ENCODE assay signal across 8 cellular contexts in the genomic region with DNA sequence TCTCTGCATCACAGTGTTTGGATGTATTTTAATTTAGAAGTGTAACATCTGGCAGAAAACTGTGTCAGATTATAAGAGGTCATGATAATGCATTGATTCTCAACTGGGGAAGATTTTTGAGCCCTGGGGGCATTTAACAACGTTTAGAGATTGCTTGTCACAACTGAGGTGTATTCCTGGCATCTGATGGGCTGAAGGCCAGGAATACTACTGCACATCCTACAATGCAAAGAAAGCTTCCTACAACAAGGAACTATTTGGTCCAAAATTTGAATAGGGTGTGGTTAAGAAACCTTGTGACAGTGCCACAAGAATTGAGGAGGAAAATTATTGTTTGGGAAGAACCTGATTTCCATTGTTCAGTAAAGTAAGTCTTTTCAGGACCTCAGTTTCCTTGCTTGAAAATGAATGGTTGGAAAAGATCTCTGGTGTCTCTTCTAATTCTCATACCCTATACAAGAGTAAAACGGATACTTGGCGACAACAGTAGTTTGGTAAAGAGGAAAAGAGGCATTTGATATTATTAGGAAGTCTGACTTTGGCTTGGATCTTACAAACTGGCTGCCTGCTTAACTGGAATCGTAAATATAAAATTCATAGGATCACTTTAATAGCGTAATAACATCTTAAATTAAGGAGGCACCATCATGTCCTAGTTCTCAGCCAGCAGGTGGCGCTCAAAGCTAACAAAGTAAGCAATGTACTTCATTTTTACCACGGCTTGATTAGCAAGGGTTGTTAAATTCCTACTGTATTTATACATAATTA. TPM values are rescaled to one million over a fixed set of nuclear protein-coding genes. Genes with fewer than 3 reads are reported as not detected.
DNase-seq lines count a peak whose midpoint lies in the region; ATAC-seq and TF ChIP-seq lines count a peak whose summit lies in the region.

No MANE protein-coding gene starts in this region.

- no peak overlapping the region for H3K4me3 Mint-ChIP-seq in activated B cell treated with CpG ODN at 0.5 μM for 24 hours

- DNase-seq in Ammon's horn (ENCODE audit: low spot score) = peak; percentile 93
- DNase-seq in NCI-H2196 (lab: John Stamatoyannopoulos, UW; ENCODE audit: unreplicated experiment) = peak; percentile 49
- DNase-seq in activated B cell treated with CpG ODN at 0.5 μM for 24 hours = peak; percentile 54
- peak; percentile 67 for DNase-seq in central memory CD4-positive, alpha-beta T cell
- peak; percentile 25 for DNase-seq in kidney epithelial cell (ENCODE audit: low read depth)
- peak; percentile 81 to 83 for DNase-seq in stimulated activated CD4-positive, alpha-beta T cell treated with anti-CD3 and anti-CD28 coated beads, Interleukin-1b, Interleukin-23, amount 100 ng/mL, for 4 hours (ENCODE audit: low read depth in 2 of 2)

- H3K27me3 ChIP-seq in kidney epithelial cell (ENCODE audit: control insufficient read depth, insufficient read depth, low read length) = no peaks in the 10 kb centered on the region

- TF ChIP-seq CTCF in activated B cell treated with CpG ODN at 0.5 μM for 24 hours (IDR thresholded peaks at IDR 0.05) = no peak
- TF ChIP-seq CTCF in kidney epithelial cell (IDR thresholded peaks at IDR 0.05; ENCODE audit: insufficient read depth, low read length, poor library complexity, severe bottlenecking) = peak; percentile 79

- CTCF ChIA-PET in activated B cell treated with CpG ODN at 0.5 μM for 24 hours (lab: Charles Lee) = interaction anchor here (0.6 to 4.2 kb wide), 20 partner anchors 9 to 1241 kb away, joined by 3 to 62 read pairs (median 4); no protein-coding TSS in a partner anchor

- peak; percentile 60 for ATAC-seq in GM21786 (IDR thresholded peaks at IDR 0.05; ENCODE audit: unreplicated experiment)
- peak; percentile 61 for ATAC-seq in activated B cell treated with CpG ODN at 0.5 μM for 24 hours (ENCODE audit: low read depth)
- ATAC-seq in esophagus mucosa = no peak

- no peak overlapping the region for H3K27ac Mint-ChIP-seq in activated B cell treated with CpG ODN at 0.5 μM for 24 hours

- intact Hi-C loops in activated B cell treated with CpG ODN at 0.5 μM for 24 hours (cut with micrococcal nuclease) = loop anchor here (1.0 to 10.0 kb wide), 11 partner anchors 227 to 1694 kb away; a partner anchor contains a TSS

- peaks cover 5% of the 10 kb centered on the region for H3K27me3 Mint-ChIP-seq in activated B cell treated with CpG ODN at 0.5 μM for 24 hours

- H3K4me1 Mint-ChIP-seq in activated B cell treated with CpG ODN at 0.5 μM for 24 hours = peaks cover 2% of the 10 kb centered on the region

- no peaks in the 10 kb centered on the region for H3K36me3 ChIP-seq in kidney epithelial cell (ENCODE audit: control insufficient read depth, insufficient read depth, low read length)

- no peaks in the 10 kb centered on the region for H3K9me3 Mint-ChIP-seq in activated B cell treated with CpG ODN at 0.5 μM for 24 hours

- POLR2A ChIA-PET in activated B cell treated with CpG ODN at 0.5 μM for 24 hours (lab: Charles Lee) = no interaction called here

- no peak overlapping the region for H3K4me3 ChIP-seq in kidney epithelial cell (ENCODE audit: low read depth, low read length)

- no peaks in the 10 kb centered on the region for H3K36me3 Mint-ChIP-seq in activated B cell treated with CpG ODN at 0.5 μM for 24 hours (ENCODE audit: low read depth)

RNA-seq across cellular contexts. Expression of a gene that starts 4.3 kb away (rescaled TPM):
- total RNA-seq in activated B cell treated with CpG ODN at 0.5 μM for 24 hours (not detected in 2 replicates), kidney epithelial cell (not detected in 2 replicates), esophagus mucosa (not detected)

Comparison
In these comparisons a context has a peak if more than half of its experiments do, and no peak if none do; other contexts are left out.
1. DNase-seq: peak in every context shown above with its lines; median percentile 93 in Ammon's horn; 82 in stimulated activated CD4-positive, alpha-beta T cell treated with anti-CD3 and anti-CD28 coated beads, Interleukin-1b, Interleukin-23, amount 100 ng/mL, for 4 hours; 67 in central memory CD4-positive, alpha-beta T cell; 54 in activated B cell treated with CpG ODN at 0.5 μM for 24 hours; 49 in NCI-H2196; 25 in kidney epithelial cell.